Comparison of ENCODE assay signal across 8 cellular contexts in genomic region chr19:19900124-19900523, GRCh38. TPM values are rescaled to one million over a fixed set of nuclear protein-coding genes. Genes with fewer than 3 reads are reported as not detected.
A peak's percentile ranks its signal among the peaks of the same experiment; 100 is the strongest.
DNase-seq lines count a peak whose midpoint lies in the region; ATAC-seq and TF ChIP-seq lines count a peak whose summit lies in the region.

No MANE protein-coding gene starts in this region.

- TF ChIP-seq CTCF in hepatocyte (IDR thresholded peaks at IDR 0.05; ENCODE audit: poor library complexity) = no peak
- TF ChIP-seq CTCF in spleen (IDR thresholded peaks at IDR 0.05 in 8 of 11, conservative IDR thresholded peaks at IDR 0.05 in 3 of 11) = no peak

- H4K20me1 ChIP-seq in hepatocyte (ENCODE audit: insufficient read depth, poor library complexity, severe bottlenecking) = no peaks in the 10 kb centered on the region

- peak overlapping the region; percentile 97 for H3K4me3 Mint-ChIP-seq in activated T-cell treated with anti-CD3 and anti-CD28 coated beads, Interleukin-2, amount 50 U/mL, for 4 hours

- peaks cover 32% of the 10 kb centered on the region for H3K79me2 ChIP-seq in hepatocyte

- peak overlapping the region; percentile 99 for H3K9ac ChIP-seq in HUES64 (ENCODE audit: low read depth, low read length)

- 21% methylated on average over 5 of the region's 5 CpGs for WGBS in HUES64
- 3% methylated on average over 5 of the region's 5 CpGs for WGBS in hepatocyte (ENCODE audit: low lambda C conversion rate, missing lambda C conversion rate)
- WGBS in spleen, 5 donors = 0 to 1% (median 1%) methylated on average over 5 of the region's 5 CpGs

- intact Hi-C loops in spleen (cut with DNase I; ENCODE audit: low total_unique reads) = no loop called here

- peaks cover 19% of the 10 kb centered on the region for H3K4me1 ChIP-seq in HUES64 (ENCODE audit: insufficient read depth, low read length)
- no peaks in the 10 kb centered on the region for H3K4me1 ChIP-seq in hepatocyte (ENCODE audit: insufficient read depth)
- H3K4me1 ChIP-seq in spleen = peaks cover 0 to 23% (median 14%) of the 10 kb centered on the region in 6 donors

- no peaks in the 10 kb centered on the region for H3K27me3 Mint-ChIP-seq in activated T-cell treated with anti-CD3 and anti-CD28 coated beads, Interleukin-2, amount 50 U/mL, for 4 hours (ENCODE audit: low read depth)

- peaks cover 5% of the 10 kb centered on the region for H3K36me3 Mint-ChIP-seq in activated T-cell treated with anti-CD3 and anti-CD28 coated beads, Interleukin-2, amount 50 U/mL, for 4 hours (ENCODE audit: insufficient read depth)

- peak overlapping the region; percentile 28 for H2AFZ ChIP-seq in hepatocyte

- H3K4me2 ChIP-seq in hepatocyte = peak overlapping the region; percentile 67

- peak; percentile 82 for DNase-seq in EL
- no peak for DNase-seq in activated T-cell treated with anti-CD3 and anti-CD28 coated beads, Interleukin-2, amount 50 U/mL, for 4 hours
- DNase-seq in hepatocyte (ENCODE audit: low spot score) = peak; percentile 17
- DNase-seq in spleen = no peak
- DNase-seq in NCI-H1048 (lab: John Stamatoyannopoulos, UW) = no peak
- no peak for DNase-seq in NCI-H2196 (lab: John Stamatoyannopoulos, UW; ENCODE audit: unreplicated experiment)
- no peak for DNase-seq in cerebellar nuclear complex (lab: John Stamatoyannopoulos, UW)

- peaks cover 28% of the 10 kb centered on the region for H3K9me3 Mint-ChIP-seq in activated T-cell treated with anti-CD3 and anti-CD28 coated beads, Interleukin-2, amount 50 U/mL, for 4 hours

- H3K9me2 ChIP-seq in hepatocyte (replicated peaks; ENCODE audit: insufficient read depth) = no peaks in the 10 kb centered on the region

- peaks cover 15% of the 10 kb centered on the region for H3K4me1 Mint-ChIP-seq in activated T-cell treated with anti-CD3 and anti-CD28 coated beads, Interleukin-2, amount 50 U/mL, for 4 hours (ENCODE audit: low read depth)

- H3K36me3 ChIP-seq in HUES64 (ENCODE audit: insufficient read depth, low read length) (peaks cover 20% of the 10 kb centered on the region), hepatocyte (replicated peaks; ENCODE audit: insufficient read depth, low read depth) (no peaks in the 10 kb centered on the region), spleen (peaks cover 0 to 9% (median 0%) of the 10 kb centered on the region in 6 donors)

- H3K27me3 ChIP-seq in HUES64 (ENCODE audit: insufficient read depth, low read length) (no peaks in the 10 kb centered on the region), hepatocyte (no peaks in the 10 kb centered on the region), spleen (replicated peaks in 1 of 7) (no peaks in the 10 kb centered on the region)

- H3K9me3 ChIP-seq in HUES64 (ENCODE audit: insufficient read depth, low read depth, low read length) = peaks cover 4% of the 10 kb centered on the region
- H3K9me3 ChIP-seq in hepatocyte (ENCODE audit: low read depth) = peaks cover 11% of the 10 kb centered on the region
- peaks cover 0 to 57% (median 41%) of the 10 kb centered on the region in 8 donors for H3K9me3 ChIP-seq in spleen

- H3K4me3 ChIP-seq in HUES64 (ENCODE audit: low read length) (peak overlapping the region; percentile 96), hepatocyte (peak overlapping the region; percentile 6), spleen (peak overlapping the region; percentile 72 to 94 (median 82))

- TF ChIP-seq POLR2A in spleen (IDR thresholded peaks at IDR 0.05) = no peak

- peak; percentile 2 to 3 for ATAC-seq in activated T-cell treated with anti-CD3 and anti-CD28 coated beads, Interleukin-2, amount 50 U/mL, for 4 hours

- H3K27ac ChIP-seq in HUES64 (ENCODE audit: low read depth, low read length) (peak overlapping the region; percentile 98), hepatocyte (peak overlapping the region; percentile 79), spleen (peak overlapping the region in 7 of 8 donors; percentile 78 to 93 (median 87))

RNA-seq across cellular contexts. Expression of gene ZNF93, which starts 0.6 kb away (rescaled TPM):
- 46.8 TPM for polyA plus RNA-seq in HUES64 (2013, experiment 1 of 2)
- 46.1 TPM for polyA plus RNA-seq in HUES64 (2013, experiment 2 of 2)
- total RNA-seq in activated T-cell treated with anti-CD3 and anti-CD28 coated beads, Interleukin-2, amount 50 U/mL, for 4 hours = 1 to 10 TPM; 2.6 to 3.3 (median 2.7) TPM
- total RNA-seq in hepatocyte (11.8 and 15.6 TPM in 2 replicates), spleen (10 to 100 TPM in 3 of 7 donors, 1 to 10 TPM in 4; 4.7 to 21.7 (median 7.9) TPM)
- polyA plus RNA-seq in hepatocyte (3.6 and 9.1 TPM in 2 replicates), spleen (1 to 10 TPM; 2.3 to 4.2 (median 4.1) TPM)

RNA-seq across cellular contexts. Expression of gene ZNF253, which starts 34.4 kb away (rescaled TPM):
- polyA plus RNA-seq in HUES64 (2013, experiment 1 of 2) = 16.5 TPM
- 20.2 TPM for polyA plus RNA-seq in HUES64 (2013, experiment 2 of 2)
- total RNA-seq in activated T-cell treated with anti-CD3 and anti-CD28 coated beads, Interleukin-2, amount 50 U/mL, for 4 hours = 1 to 10 TPM; 3.2 to 4.7 (median 4.4) TPM
- 12.3 and 16.2 TPM in 2 replicates for total RNA-seq in hepatocyte
- 5.0 and 7.1 TPM in 2 replicates for polyA plus RNA-seq in hepatocyte
- 10 to 100 TPM in 6 of 7 donors, 1 to 10 TPM in 1; 9.8 to 34.8 (median 17.1) TPM for total RNA-seq in spleen
- polyA plus RNA-seq in spleen = 1 to 10 TPM; 4.0 to 6.8 (median 5.9) TPM

Comparison
In these comparisons a context has a peak if more than half of its experiments do, and no peak if none do; other contexts are left out.
1. DNase-seq: peak in EL (single experiment) and hepatocyte (single experiment); none in activated T-cell treated with anti-CD3 and anti-CD28 coated beads, Interleukin-2, amount 50 U/mL, for 4 hours (single experiment), spleen (single experiment), NCI-H1048 (single experiment), NCI-H2196 (single experiment) and cerebellar nuclear complex (0 of 2).
2. H3K4me3 ChIP-seq: peak in every context shown above with its lines; median percentile 96 in HUES64; 82 in spleen; 6 in hepatocyte.
3. Peak in every context shown above with its lines, with median percentiles within 50 percentile points of each other: H3K27ac ChIP-seq.